2 cellular contexts compared by ENCODE assay signal in genomic region chr11:79121351-79121750, GRCh38.
TF ChIP-seq lines count a peak whose summit lies in the region.

No MANE protein-coding gene starts in this region.

TF ChIP-seq in SK-N-SH, 30 proteins besides CTCF, POLR2A, EP300 and RAD21 (continued from another document):
- no peak for TF ChIP-seq ZBTB33 (IDR thresholded peaks at IDR 0.05; ENCODE audit: borderline replicate concordance, low read depth)

TF ChIP-seq in GM23338, 12 proteins besides CTCF, POLR2A, EP300 and RAD21 (continued from another document):
- no peak for TF ChIP-seq ETS1 (IDR thresholded peaks at IDR 0.05)
